Comparison of ENCODE assay signal across 1 cellular context in the genomic region with DNA sequence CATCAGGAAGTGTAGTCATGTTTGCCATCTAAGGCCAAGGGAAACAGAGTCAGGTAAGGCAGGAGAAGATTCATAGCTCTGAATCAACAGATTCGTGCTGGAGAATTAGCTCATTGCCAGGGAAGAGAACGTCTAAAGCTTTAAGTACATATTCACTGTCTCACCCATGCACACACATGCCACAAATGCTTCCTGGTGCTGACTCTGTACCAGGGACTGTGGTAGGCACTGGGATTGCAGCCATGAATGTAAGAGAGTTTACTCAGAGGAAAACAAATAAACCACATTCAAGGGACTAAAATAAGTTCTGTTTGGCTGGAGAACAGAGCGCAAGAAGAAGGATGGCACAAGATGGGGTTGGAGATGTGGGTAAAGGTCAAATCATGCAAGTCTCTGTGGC.
TF ChIP-seq lines count a peak whose summit lies in the region.

No MANE protein-coding gene starts in this region.

TF ChIP-seq in IMR-90, 13 proteins besides CTCF, POLR2A, EP300 and RAD21 (continued from another document):
- TF ChIP-seq BHLHE40 (IDR thresholded peaks at IDR 0.05; ENCODE audit: low read depth, low read length): no peak
